8 cellular contexts compared by ENCODE assay signal in the genomic region with DNA sequence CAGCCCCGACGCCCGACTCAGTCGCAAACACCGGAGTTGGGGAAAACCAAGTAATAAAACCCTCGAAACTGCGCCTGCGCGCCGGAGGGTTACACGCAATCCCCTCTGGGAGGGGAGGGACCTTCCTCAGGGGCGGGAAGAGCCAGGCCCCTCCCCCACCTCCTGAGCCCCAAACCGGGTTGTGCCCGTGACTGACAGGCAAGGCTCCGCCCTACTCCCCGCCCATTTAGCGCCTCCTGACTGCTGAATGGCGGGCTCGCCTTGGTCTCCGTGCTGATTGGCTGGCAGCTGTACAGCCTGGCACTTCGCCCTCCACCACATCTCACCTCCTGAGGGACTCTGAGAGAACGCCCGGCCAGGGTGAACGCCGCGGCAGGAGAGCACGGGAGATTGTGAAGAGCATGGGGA. TPM values are rescaled to one million over a fixed set of nuclear protein-coding genes. Genes with fewer than 3 reads are reported as not detected.
A peak's percentile ranks its signal among the peaks of the same experiment; 100 is the strongest.
DNase-seq lines count a peak whose midpoint lies in the region; ATAC-seq lines count a peak whose summit lies in the region.

Gene PRDM9, plus strand, starts transcription at position 332 of the 408 bp plus-strand sequence. CDS start 1,425 bp downstream, outside the sequence.

- DNase-seq in NCI-H2029 (lab: John Stamatoyannopoulos, UW), result peak; percentile 30
- no peak for DNase-seq in NCI-H2029 treated with DMSO at 0.1 percent for 48 hours (lab: John Stamatoyannopoulos, UW)
- peak; percentile 99 for DNase-seq in SHP77 treated with DMSO at 0.1 percent for 48 hours (lab: John Stamatoyannopoulos, UW)
- peak; percentile 84 to 92 (median 89) for DNase-seq in right cardiac atrium
- peak; percentile 5 to 17 for DNase-seq in stimulated activated CD4-positive, alpha-beta T cell treated with anti-CD3 and anti-CD28 coated beads, Interleukin-4, amount 100 ng/mL, for 4 hours
- no peak for DNase-seq in D341Med (ENCODE audit: low spot score)
- no peak for DNase-seq in activated effector memory CD4-positive, alpha-beta T cell treated with anti-CD3 and anti-CD28 coated beads, Interleukin-2, amount 50 U/mL, for 16 hours

- H3K4me3 ChIP-seq in right cardiac atrium (ENCODE audit: low read length), result no peak within 1 kb of the TSS

- H3K27me3 ChIP-seq in right cardiac atrium (ENCODE audit: control insufficient read depth, insufficient read depth), result no peaks in the 10 kb centered on the region

- no peaks in the 10 kb centered on the region for H3K4me1 ChIP-seq in right cardiac atrium (ENCODE audit: control insufficient read depth, insufficient read depth, low read length)

- intact Hi-C loops in right cardiac atrium (cut with DNase I), result no loop called here

- ATAC-seq in right cardiac atrium (peak; percentile 98), HG03432 (IDR thresholded peaks at IDR 0.05; ENCODE audit: unreplicated experiment) (no peak)

- no peak within 1 kb of the TSS for H3K27ac ChIP-seq in right cardiac atrium (ENCODE audit: low read length)

- no peaks in the 10 kb centered on the region for H3K9me3 ChIP-seq in right cardiac atrium (ENCODE audit: control insufficient read depth, low read length)

- 66% methylated on average over 27 of the region's 27 CpGs for WGBS in right cardiac atrium

RNA-seq across cellular contexts. Expression of gene PRDM9, which starts in this region (rescaled TPM):
- not detected for total RNA-seq in right cardiac atrium
- polyA plus RNA-seq in right cardiac atrium, result not detected

Comparison
In these comparisons a context has a peak if more than half of its experiments do, and no peak if none do; other contexts are left out.
1. DNase-seq: peak in NCI-H2029 (single experiment), SHP77 treated with DMSO at 0.1 percent for 48 hours (single experiment) and stimulated activated CD4-positive, alpha-beta T cell treated with anti-CD3 and anti-CD28 coated beads, Interleukin-4, amount 100 ng/mL, for 4 hours (2 of 2); none in NCI-H2029 treated with DMSO at 0.1 percent for 48 hours (single experiment), D341Med (single experiment) and activated effector memory CD4-positive, alpha-beta T cell treated with anti-CD3 and anti-CD28 coated beads, Interleukin-2, amount 50 U/mL, for 16 hours (single experiment).
2. Peak in DNase-seq and ATAC-seq in right cardiac atrium; RNA of the gene not detected or under 1 TPM.